16 cellular contexts compared by ENCODE assay signal in genomic region chr21:8998946-8999681, GRCh38.
A peak's percentile ranks its signal among the peaks of the same experiment; 100 is the strongest.
DNase-seq lines count a peak whose midpoint lies in the region; ATAC-seq, FAIRE-seq and TF ChIP-seq lines count a peak whose summit lies in the region.
"Had no signal": no experiment of that assay in that cellular context is flagged by ENCODE, and none has a peak within 500 bp of the region (broad histone marks: within the 10 kb centered on the region; RNA-seq: fewer than 3 reads in every experiment).

No MANE protein-coding gene starts in this region.

- FAIRE-seq in G401.6 (lab: Jason Lieb, UNC) (peak; percentile 83), colon (lab: Jason Lieb, UNC) (peak; percentile 93)
- FAIRE-seq: D721Med had no signal

- DNase-seq in Panc1 (ENCODE audit: low read depth, low spot score) = peak; percentile 61
- peak; percentile 17 for DNase-seq in kidney tubule cell (ENCODE audit: low spot score)
- no peak for DNase-seq in chondrocyte (ENCODE audit: low spot score)
- DNase-seq in activated T-helper 1 cell treated with anti-CD3 and anti-CD28 coated beads, Interleukin-12 subunit alpha, Interleukin-12 subunit beta, Interleukin-2, Interleukin-4 antibody, amounts not matched to agents 30 ng/mL and 10 ng/mL and 1 ng/mL, durations not matched to agents 14 hours and 24 hours and 36 hours (ENCODE audit: low spot score) = no peak
- no peak for DNase-seq in SKM-1 (lab: John Stamatoyannopoulos, UW; ENCODE audit: unreplicated experiment)
- DNase-seq: CD4-positive, alpha-beta memory T cell; H9; IMR-90; NCI-H1417; NCI-H2081; NCI-H69 had no signal

- H3K27me3 Mint-ChIP-seq in chondrocyte (ENCODE audit: low read depth) = no peaks in the 10 kb centered on the region
- H3K27me3 Mint-ChIP-seq in activated T-helper 1 cell treated with anti-CD3 and anti-CD28 coated beads, Interleukin-12 subunit alpha, Interleukin-12 subunit beta, Interleukin-2, Interleukin-4 antibody, amounts not matched to agents 30 ng/mL and 10 ng/mL and 1 ng/mL, durations not matched to agents 14 hours and 24 hours and 36 hours (ENCODE audit: insufficient read depth) = no peaks in the 10 kb centered on the region
- H3K27me3 Mint-ChIP-seq: B cell had no signal

- in situ Hi-C loops in Panc1 (cut with HindIII; ENCODE audit: low pct_unique_long_range_greater_than_20kb, low sequenced_read_pairs) = no loop called here

- H3K36me3 Mint-ChIP-seq in chondrocyte (ENCODE audit: low read depth) = no peaks in the 10 kb centered on the region
- no peaks in the 10 kb centered on the region for H3K36me3 Mint-ChIP-seq in activated T-helper 1 cell treated with anti-CD3 and anti-CD28 coated beads, Interleukin-12 subunit alpha, Interleukin-12 subunit beta, Interleukin-2, Interleukin-4 antibody, amounts not matched to agents 30 ng/mL and 10 ng/mL and 1 ng/mL, durations not matched to agents 14 hours and 24 hours and 36 hours (ENCODE audit: low read depth)
- H3K36me3 Mint-ChIP-seq: CD4-positive, alpha-beta memory T cell had no signal

- TF ChIP-seq CTCF in Panc1 (IDR thresholded peaks at IDR 0.05) = no peak
- no peak for TF ChIP-seq CTCF in chondrocyte (IDR thresholded peaks at IDR 0.05)

- no peak overlapping the region for H3K4me3 Mint-ChIP-seq in chondrocyte (ENCODE audit: unreplicated experiment)
- H3K4me3 Mint-ChIP-seq in activated T-helper 1 cell treated with anti-CD3 and anti-CD28 coated beads, Interleukin-12 subunit alpha, Interleukin-12 subunit beta, Interleukin-2, Interleukin-4 antibody, amounts not matched to agents 30 ng/mL and 10 ng/mL and 1 ng/mL, durations not matched to agents 14 hours and 24 hours and 36 hours = no peak overlapping the region
- H3K4me3 Mint-ChIP-seq: B cell; CD4-positive, alpha-beta memory T cell; H9 had no signal

- POLR2A ChIA-PET in Panc1 (lab: Charles Lee) = no interaction called here

- H3K9me3 ChIP-seq in Panc1 (ENCODE audit: control insufficient read depth, insufficient read depth, low read depth, low read length) = no peaks in the 10 kb centered on the region

- CTCF ChIA-PET in Panc1 (lab: Charles Lee) = no interaction called here

- H3K4me3 ChIP-seq in Panc1 (ENCODE audit: low read depth in 2 of 2, low read length in 2 of 2) = no peak overlapping the region

- H3K27me3 ChIP-seq in Panc1 (ENCODE audit: control insufficient read depth, insufficient read depth, low read length) = no peaks in the 10 kb centered on the region

- no peak for ATAC-seq in Panc1
- ATAC-seq: Right ventricle myocardium inferior had no signal

- intact Hi-C loops in Panc1 (cut with micrococcal nuclease; ENCODE audit: unreplicated experiment) = no loop called here
- intact Hi-C loops in activated T-helper 1 cell treated with anti-CD3 and anti-CD28 coated beads, Interleukin-12 subunit alpha, Interleukin-12 subunit beta, Interleukin-2, Interleukin-4 antibody, amounts not matched to agents 30 ng/mL and 10 ng/mL and 1 ng/mL, durations not matched to agents 14 hours and 24 hours and 36 hours (cut with micrococcal nuclease) = no loop called here

- BruUV-seq in Panc1 (replicated peaks; lab: Mats Ljungman, UMichigan) = no TSS peak

- no peak overlapping the region for H3K27ac ChIP-seq in Panc1 (ENCODE audit: low read length)

- no peak overlapping the region for H3K27ac Mint-ChIP-seq in chondrocyte (ENCODE audit: unreplicated experiment)
- H3K27ac Mint-ChIP-seq in activated T-helper 1 cell treated with anti-CD3 and anti-CD28 coated beads, Interleukin-12 subunit alpha, Interleukin-12 subunit beta, Interleukin-2, Interleukin-4 antibody, amounts not matched to agents 30 ng/mL and 10 ng/mL and 1 ng/mL, durations not matched to agents 14 hours and 24 hours and 36 hours = no peak overlapping the region
- H3K27ac Mint-ChIP-seq: B cell; CD4-positive, alpha-beta memory T cell; H9 had no signal

- H3K4me1 ChIP-seq in Panc1 (ENCODE audit: control insufficient read depth, insufficient read depth, low read length) = no peaks in the 10 kb centered on the region

- no peaks in the 10 kb centered on the region for H3K36me3 ChIP-seq in Panc1 (ENCODE audit: control insufficient read depth, insufficient read depth, low read length)

- H3K9me3 Mint-ChIP-seq in chondrocyte (ENCODE audit: low read depth) = peaks cover 55% of the 10 kb centered on the region
- H3K9me3 Mint-ChIP-seq in activated T-helper 1 cell treated with anti-CD3 and anti-CD28 coated beads, Interleukin-12 subunit alpha, Interleukin-12 subunit beta, Interleukin-2, Interleukin-4 antibody, amounts not matched to agents 30 ng/mL and 10 ng/mL and 1 ng/mL, durations not matched to agents 14 hours and 24 hours and 36 hours = peaks cover 55% of the 10 kb centered on the region

- H3K4me1 Mint-ChIP-seq in chondrocyte (ENCODE audit: low read depth) = no peaks in the 10 kb centered on the region
- no peaks in the 10 kb centered on the region for H3K4me1 Mint-ChIP-seq in activated T-helper 1 cell treated with anti-CD3 and anti-CD28 coated beads, Interleukin-12 subunit alpha, Interleukin-12 subunit beta, Interleukin-2, Interleukin-4 antibody, amounts not matched to agents 30 ng/mL and 10 ng/mL and 1 ng/mL, durations not matched to agents 14 hours and 24 hours and 36 hours (ENCODE audit: low read depth)
- H3K4me1 Mint-ChIP-seq: B cell; CD4-positive, alpha-beta memory T cell; H9 had no signal

Comparison
In these comparisons a context has a peak if more than half of its experiments do, and no peak if none do; other contexts are left out.
1. DNase-seq: peak in Panc1 (single experiment) and kidney tubule cell (single experiment); none in chondrocyte (single experiment), activated T-helper 1 cell treated with anti-CD3 and anti-CD28 coated beads, Interleukin-12 subunit alpha, Interleukin-12 subunit beta, Interleukin-2, Interleukin-4 antibody, amounts not matched to agents 30 ng/mL and 10 ng/mL and 1 ng/mL, durations not matched to agents 14 hours and 24 hours and 36 hours (single experiment) and SKM-1 (single experiment).